1 cellular context compared by ENCODE assay signal in genomic region chr2:69892838-69893421, GRCh38.
TF ChIP-seq lines count a peak whose summit lies in the region.

No MANE protein-coding gene starts in this region.

TF ChIP-seq in HEK293, 187 proteins besides CTCF, POLR2A, EP300 and RAD21:
- TF ChIP-seq ZNF580 (tag by site-specific recombination; IDR thresholded peaks at IDR 0.05) (0 out of 2 replicates have a peak, but pooled peaks have one; percentile 25), ZNF146 (tag by site-specific recombination; IDR thresholded peaks at IDR 0.05) (peak; percentile 89)
TF ChIP-seq in HEK293: peak in this region for 2; not testable (repeated sequence) for 185.
